ENCODE assay signal across 22 cellular contexts in the genomic region with DNA sequence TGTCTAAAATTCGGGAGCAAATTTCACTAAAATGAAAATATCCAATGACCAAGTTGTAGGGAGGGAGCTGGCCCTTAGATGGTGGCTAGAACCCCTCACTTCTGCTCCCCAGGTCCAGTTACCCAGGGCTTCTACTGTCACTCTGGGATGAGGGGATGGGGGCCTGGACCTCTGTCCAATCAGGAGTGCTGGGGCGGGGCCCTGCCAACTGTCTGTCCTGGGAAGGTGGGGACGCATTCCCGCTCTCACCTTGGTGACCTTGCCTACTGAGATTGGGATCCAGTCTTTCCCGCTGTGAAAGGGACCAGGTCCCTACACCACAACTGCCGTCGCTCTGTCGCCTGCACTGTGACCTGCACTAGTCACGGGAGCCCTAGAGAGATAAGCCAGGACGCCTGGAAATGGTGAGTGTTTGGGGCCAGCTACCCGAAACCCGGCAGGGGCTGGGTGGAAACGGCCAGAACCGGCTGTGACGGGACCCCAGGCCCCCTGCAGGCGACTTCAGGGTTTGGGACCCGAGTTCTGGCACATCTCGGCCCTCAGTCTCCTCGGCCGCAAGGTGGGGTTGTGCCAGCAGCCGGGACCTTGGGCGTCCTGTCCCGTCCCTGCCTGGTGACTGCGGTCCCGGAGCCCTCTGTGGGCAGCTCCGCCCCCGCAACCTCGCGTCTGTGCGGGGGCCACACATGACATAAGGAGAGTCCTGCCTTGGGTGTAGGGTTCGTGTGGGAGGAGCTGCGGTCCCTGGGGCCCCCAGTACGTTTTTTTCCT. TPM values are rescaled to one million over a fixed set of nuclear protein-coding genes. Genes with fewer than 3 reads are reported as not detected.
"Had no signal": no experiment of that assay in that cellular context is flagged by ENCODE, and none has a peak within 500 bp of the region (broad histone marks: within the 10 kb centered on the region; RNA-seq: fewer than 3 reads in every experiment).

No MANE protein-coding gene starts in this region.

- H3K27me3 Mint-ChIP-seq: activated B cell treated with CpG ODN at 0.5 μM for 24 hours; activated CD4-positive, alpha-beta memory T cell treated with anti-CD3 and anti-CD28 coated beads for 36 hours; activated CD4-positive, alpha-beta T cell treated with anti-CD3 and anti-CD28 coated beads, Interleukin-2, amount 10 ng/mL, durations not matched to agents 24 days and 14 days; activated naive CD8-positive, alpha-beta T cell; brain; T-helper 17 cell had no signal

- H3K27ac Mint-ChIP-seq: activated B cell treated with CpG ODN at 0.5 μM for 24 hours; activated CD4-positive, alpha-beta memory T cell treated with anti-CD3 and anti-CD28 coated beads for 36 hours; activated CD4-positive, alpha-beta T cell treated with anti-CD3 and anti-CD28 coated beads, Interleukin-2, amount 10 ng/mL, durations not matched to agents 24 days and 14 days; activated naive CD4-positive, alpha-beta T cell treated with anti-CD3 and anti-CD28 coated beads for 36 hours; activated naive CD8-positive, alpha-beta T cell; brain; T-helper 17 cell had no signal

- ATAC-seq: activated T-cell treated with anti-CD3 and anti-CD28 coated beads, Interleukin-2, amount 50 U/mL, for 4 hours; PC-3; T-helper 17 cell had no signal

- H3K4me3 Mint-ChIP-seq: activated B cell treated with CpG ODN at 0.5 μM for 24 hours; activated CD4-positive, alpha-beta memory T cell treated with anti-CD3 and anti-CD28 coated beads for 36 hours; activated CD4-positive, alpha-beta T cell treated with anti-CD3 and anti-CD28 coated beads, Interleukin-2, amount 10 ng/mL, durations not matched to agents 24 days and 14 days; activated naive CD4-positive, alpha-beta T cell treated with anti-CD3 and anti-CD28 coated beads for 36 hours; activated naive CD8-positive, alpha-beta T cell; activated T-cell treated with anti-CD3 and anti-CD28 coated beads, Interleukin-2, amount 50 U/mL, for 4 hours; brain; T-helper 17 cell had no signal

- DNase-seq: activated B cell treated with CpG ODN at 0.5 μM for 24 hours; activated CD4-positive, alpha-beta memory T cell treated with anti-CD3 and anti-CD28 coated beads for 36 hours; activated CD4-positive, alpha-beta T cell treated with anti-CD3 and anti-CD28 coated beads for 1 hour; activated CD4-positive, alpha-beta T cell treated with anti-CD3 and anti-CD28 coated beads, Interleukin-2, amount 10 ng/mL, durations not matched to agents 24 days and 14 days; activated CD8-positive, alpha-beta memory T cell treated with anti-CD3 and anti-CD28 coated beads for 24 hours; activated effector memory CD4-positive, alpha-beta T cell treated with anti-CD3 and anti-CD28 coated beads, Interleukin-2, amount 50 U/mL, for 16 hours; activated naive CD4-positive, alpha-beta T cell treated with anti-CD3 and anti-CD28 coated beads for 36 hours; activated T-cell treated with anti-CD3 and anti-CD28 coated beads, Interleukin-2, amount 50 U/mL, for 4 hours; amygdala; Kasumi-1; NCI-H1105 treated with DMSO at 0.1 percent for 48 hours; NCI-H1436 treated with DMSO at 0.1 percent for 48 hours; NCI-H187; NCI-H2081; NCI-H510A treated with DMSO at 0.1 percent for 48 hours; PC-3; SIG-M5; T-helper 17 cell; T-helper 9 cell had no signal

- H3K4me1 Mint-ChIP-seq: activated B cell treated with CpG ODN at 0.5 μM for 24 hours; activated CD4-positive, alpha-beta T cell treated with anti-CD3 and anti-CD28 coated beads, Interleukin-2, amount 10 ng/mL, durations not matched to agents 24 days and 14 days; brain; T-helper 17 cell had no signal

RNA-seq across cellular contexts. Expression of a gene that starts 52.9 kb away (rescaled TPM):
- total RNA-seq: astrocyte had no signal
